ENCODE assay signal across 1 cellular context in genomic region chr18:3466051-3466450, GRCh38.
TF ChIP-seq lines count a peak whose summit lies in the region.

No MANE protein-coding gene starts in this region.

TF ChIP-seq in WTC11, 78 proteins besides CTCF, POLR2A, EP300 and RAD21 (continued from another document):
- no peak for TF ChIP-seq ZSCAN18 (CRISPR knock-in tag; IDR thresholded peaks at IDR 0.05)
